Comparison of ENCODE assay signal across 33 cellular contexts in genomic region chr20:5342031-5342430, GRCh38. TPM values are rescaled to one million over a fixed set of nuclear protein-coding genes. Genes with fewer than 3 reads are reported as not detected.
"Had no signal": no experiment of that assay in that cellular context is flagged by ENCODE, and none has a peak within 500 bp of the region (broad histone marks: within the 10 kb centered on the region; RNA-seq: fewer than 3 reads in every experiment).

No MANE protein-coding gene starts in this region.

- H3K27me3 ChIP-seq: ascending aorta, cardiac muscle cell had no signal

- H3K27ac ChIP-seq: ascending aorta, cardiac muscle cell, VCaP had no signal

- H3K4me1 ChIP-seq: ascending aorta had no signal

- H3K9me3 ChIP-seq: ascending aorta had no signal

- H3K4me3 ChIP-seq: ascending aorta, cardiac muscle cell had no signal

- H3K36me3 ChIP-seq: ascending aorta, cardiac muscle cell had no signal

- DNase-seq: activated B cell treated with CpG ODN at 0.5 μM for 24 hours; activated CD4-positive, alpha-beta memory T cell treated with anti-CD3 and anti-CD28 coated beads for 36 hours; activated CD4-positive, alpha-beta T cell treated with anti-CD3 and anti-CD28 coated beads for 4 hours; activated CD4-positive, alpha-beta T cell treated with anti-CD3 and anti-CD28 coated beads, Interleukin-2, amount 10 ng/mL, durations not matched to agents 24 days and 14 days; activated CD4-positive, alpha-beta T cell treated with anti-CD3 and anti-CD28 coated beads, Interleukin-2, amount 50 U/mL, for 1 hour; activated CD4-positive, alpha-beta T cell treated with anti-CD3 and anti-CD28 coated beads, Interleukin-2, amount 50 U/mL, for 4 hours; activated CD4-positive, CD25-positive, alpha-beta regulatory T cell treated with anti-CD3 and anti-CD28 coated beads, Interleukin-2, amount 50 U/mL, for 72 hours; activated CD8-positive, alpha-beta memory T cell treated with anti-CD3 and anti-CD28 coated beads, Interleukin-2, amount 50 U/mL, for 4 hours; activated CD8-positive, alpha-beta T cell treated with anti-CD3 and anti-CD28 coated beads for 36 hours; activated effector memory CD4-positive, alpha-beta T cell treated with anti-CD3 and anti-CD28 coated beads, Interleukin-2, amount 50 U/mL, for 16 hours; activated gamma-delta T cell treated with Interleukin-2 at 50 U/mL for 16 hours; activated naive CD4-positive, alpha-beta T cell; activated naive CD4-positive, alpha-beta T cell treated with anti-CD3 and anti-CD28 coated beads for 36 hours; activated naive CD8-positive, alpha-beta T cell treated with anti-CD3 and anti-CD28 coated beads, Interleukin-2, amount 10 ng/mL, durations not matched to agents 7 days and 5 days; activated naive CD8-positive, alpha-beta T cell treated with anti-CD3 and anti-CD28 coated beads, Interleukin-2, amount 50 U/mL, for 24 hours; activated T-cell treated with anti-CD3 and anti-CD28 coated beads for 4 hours; activated T-cell treated with anti-CD3 and anti-CD28 coated beads, Interleukin-2, amount 50 U/mL, for 1 hour; activated T-cell treated with anti-CD3 and anti-CD28 coated beads, Interleukin-2, amount 50 U/mL, for 4 hours; activated T-cell treated with anti-CD3 and anti-CD28 coated beads, Interleukin-2, amount 50 U/mL, for 72 hours; amygdala; anterior cingulate cortex; caudate nucleus; cerebellar nuclear complex; T-helper 1 cell; T-helper 2 cell; T-helper 9 cell had no signal

- ATAC-seq: activated CD8-positive, alpha-beta T cell treated with anti-CD3 and anti-CD28 coated beads for 36 hours; activated naive CD8-positive, alpha-beta T cell treated with anti-CD3 and anti-CD28 coated beads, Interleukin-2, amount 50 U/mL, for 24 hours; activated T-cell treated with anti-CD3 and anti-CD28 coated beads, Interleukin-2, amount 50 U/mL, for 4 hours; activated T-cell treated with anti-CD3 and anti-CD28 coated beads, Interleukin-2, amount 50 U/mL, for 72 hours; activated T-helper 17 cell treated with anti-CD3 and anti-CD28 coated beads, Interleukin-2, amount 50 U/mL, for 72 hours had no signal

RNA-seq across cellular contexts. Expression of gene PROKR2, which starts 25.3 kb away (rescaled TPM):
- total RNA-seq: activated B cell treated with CpG ODN at 0.5 μM for 24 hours; activated CD4-positive, alpha-beta memory T cell treated with anti-CD3 and anti-CD28 coated beads for 36 hours; activated CD4-positive, alpha-beta T cell treated with anti-CD3 and anti-CD28 coated beads, Interleukin-2, amount 10 ng/mL, durations not matched to agents 24 days and 14 days; activated CD8-positive, alpha-beta T cell treated with anti-CD3 and anti-CD28 coated beads for 36 hours; activated naive CD4-positive, alpha-beta T cell treated with anti-CD3 and anti-CD28 coated beads for 36 hours; activated naive CD8-positive, alpha-beta T cell treated with anti-CD3 and anti-CD28 coated beads, Interleukin-2, amount 10 ng/mL, durations not matched to agents 7 days and 5 days; activated T-cell treated with anti-CD3 and anti-CD28 coated beads, Interleukin-2, amount 50 U/mL, for 4 hours; activated T-cell treated with anti-CD3 and anti-CD28 coated beads, Interleukin-2, amount 50 U/mL, for 72 hours; activated T-helper 1 cell treated with anti-CD3 and anti-CD28 coated beads, Interleukin-12 subunit alpha, Interleukin-12 subunit beta, Interleukin-2, Interleukin-4 antibody, amounts not matched to agents 30 ng/mL and 10 ng/mL and 1 ng/mL, durations not matched to agents 14 hours and 24 hours and 36 hours; activated T-helper 17 cell treated with anti-CD3 and anti-CD28 coated beads, Interleukin-2, amount 50 U/mL, for 72 hours; ascending aorta; bronchial epithelial cell; cardiac muscle cell had no signal
- polyA plus RNA-seq: adipose tissue, cardiac muscle cell had no signal
